Comparison of ENCODE assay signal across 13 cellular contexts in genomic region chr6:30770592-30770991, GRCh38. TPM values are rescaled to one million over a fixed set of nuclear protein-coding genes. Genes with fewer than 3 reads are reported as not detected.
DNase-seq lines count a peak whose midpoint lies in the region; ATAC-seq and TF ChIP-seq lines count a peak whose summit lies in the region.
"Had no signal": no experiment of that assay in that cellular context is flagged by ENCODE, and none has a peak within 500 bp of the region (broad histone marks: within the 10 kb centered on the region; RNA-seq: fewer than 3 reads in every experiment).

No MANE protein-coding gene starts in this region.

- no peak overlapping the region for H4K12ac ChIP-seq in trophoblast cell (ENCODE audit: low read depth, low read length)

- ATAC-seq in aorta (ENCODE audit: low FRiP score) (no peak), HG03442 (IDR thresholded peaks at IDR 0.05; ENCODE audit: unreplicated experiment) (no peak), HG03196 (IDR thresholded peaks at IDR 0.05; ENCODE audit: unreplicated experiment) (no peak)

- peak overlapping the region; percentile 81 for H2AK5ac ChIP-seq in trophoblast cell (ENCODE audit: low read length)

- peaks cover 48% of the 10 kb centered on the region for H3K79me1 ChIP-seq in trophoblast cell (ENCODE audit: low read length)

- H3K27ac ChIP-seq in HEK293 (ENCODE audit: extremely low read depth, low read depth, low read length) = no peak overlapping the region
- peak overlapping the region; percentile 91; the same call in 1 of the 2 replicates for H3K27ac ChIP-seq in SJCRH30
- H3K27ac ChIP-seq in trophoblast cell (ENCODE audit: low read depth, low read length) = peak overlapping the region; percentile 95
- no peak overlapping the region for H3K27ac ChIP-seq in aorta (ENCODE audit: low read depth in 1 of 2, low read length in 2 of 2)

- no peak overlapping the region for H2AFZ ChIP-seq in trophoblast cell (ENCODE audit: insufficient read depth, low read length, poor library complexity)

- H3K4me3 ChIP-seq in HEK293 (ENCODE audit: low read depth, low read length) (no peak overlapping the region), SJCRH30 (no peak overlapping the region), trophoblast cell (ENCODE audit: low read depth, low read length) (no peak overlapping the region), aorta (ENCODE audit: low read length in 2 of 2) (no peak overlapping the region)

- H3K79me2 ChIP-seq in trophoblast cell (ENCODE audit: control insufficient read depth, insufficient read depth, low read length, poor library complexity) = peaks cover 2% of the 10 kb centered on the region

- peak overlapping the region; percentile 64 for H2BK5ac ChIP-seq in trophoblast cell (ENCODE audit: low read depth, low read length, poor library complexity)

- H4K91ac ChIP-seq in trophoblast cell (ENCODE audit: low read depth, low read length) = peak overlapping the region; percentile 84

- H3K4me1 ChIP-seq in HEK293 (ENCODE audit: control insufficient read depth, insufficient read depth, low read length) (peaks cover 17% of the 10 kb centered on the region), SJCRH30 (peaks cover 29% of the 10 kb centered on the region), trophoblast cell (ENCODE audit: control insufficient read depth in 1 of 2, insufficient read depth in 2 of 2, low read length in 2 of 2) (peaks cover 30 to 41% of the 10 kb centered on the region in 2 experiments), aorta (ENCODE audit: control insufficient read depth in 1 of 2, insufficient read depth in 2 of 2, low read length in 2 of 2) (peaks cover 0 to 4% of the 10 kb centered on the region in 2 donors)

- intact Hi-C loops in dendritic cell treated with granulocyte-macrophage colony-stimulating factor and Interleukin-4, amounts not matched to agents 40 ng/mL and 50 ng/mL, for 4 days (cut with micrococcal nuclease) = no loop called here
- intact Hi-C loops in aorta (cut with DNase I) = no loop called here

- no peaks in the 10 kb centered on the region for H3K9me3 Mint-ChIP-seq in dendritic cell treated with granulocyte-macrophage colony-stimulating factor and Interleukin-4, amounts not matched to agents 40 ng/mL and 50 ng/mL, for 4 days

- peaks cover 73% of the 10 kb centered on the region for H3K4me1 Mint-ChIP-seq in dendritic cell treated with granulocyte-macrophage colony-stimulating factor and Interleukin-4, amounts not matched to agents 40 ng/mL and 50 ng/mL, for 4 days (ENCODE audit: low read depth)

- H3K14ac ChIP-seq in trophoblast cell (ENCODE audit: low read length) = peak overlapping the region; percentile 71

- no peak for TF ChIP-seq CTCF in HEK293 (tag by site-specific recombination; IDR thresholded peaks at IDR 0.05)

- H3K36me3 Mint-ChIP-seq in dendritic cell treated with granulocyte-macrophage colony-stimulating factor and Interleukin-4, amounts not matched to agents 40 ng/mL and 50 ng/mL, for 4 days (ENCODE audit: low read depth) = no peaks in the 10 kb centered on the region

- no CpG with 5 or more reads among the region's 3 CpGs for WGBS in trophoblast cell (ENCODE audit: extremely low coverage, insufficient coverage, insufficient read length)
- WGBS in aorta, 2 donors = 95 to 98% methylated on average over 3 of the region's 3 CpGs

- no peak overlapping the region for H3K4me2 ChIP-seq in trophoblast cell (ENCODE audit: low read length)

- H2BK12ac ChIP-seq in trophoblast cell (ENCODE audit: low read length) = peak overlapping the region; percentile 96

- peak overlapping the region; percentile 13 for H4K8ac ChIP-seq in trophoblast cell (ENCODE audit: low read depth, low read length)

- H3K36me3 ChIP-seq in HEK293 (ENCODE audit: control insufficient read depth in 2 of 2, insufficient read depth in 1 of 2, low read length in 2 of 2) (no peaks in the 10 kb centered on the region), SJCRH30 (no peaks in the 10 kb centered on the region), trophoblast cell (ENCODE audit: control insufficient read depth in 1 of 2, insufficient read depth in 2 of 2, low read length in 2 of 2) (no peaks in the 10 kb centered on the region), aorta (ENCODE audit: control insufficient read depth in 1 of 2, insufficient read depth in 2 of 2, low read length in 1 of 2) (no peaks in the 10 kb centered on the region)

- no peak overlapping the region for H3K4me3 Mint-ChIP-seq in dendritic cell treated with granulocyte-macrophage colony-stimulating factor and Interleukin-4, amounts not matched to agents 40 ng/mL and 50 ng/mL, for 4 days

- no peaks in the 10 kb centered on the region for H3K27me3 ChIP-seq in SJCRH30
- H3K27me3 ChIP-seq in trophoblast cell (ENCODE audit: insufficient read depth, low read length) = no peaks in the 10 kb centered on the region
- no peaks in the 10 kb centered on the region for H3K27me3 ChIP-seq in aorta (ENCODE audit: control insufficient read depth in 1 of 2, insufficient read depth in 2 of 2, low read length in 1 of 2)

- H3K9me3 ChIP-seq in HEK293 (ENCODE audit: control insufficient read depth, insufficient read depth, low read depth, low read length) (no peaks in the 10 kb centered on the region), SJCRH30 (replicated peaks) (no peaks in the 10 kb centered on the region), trophoblast cell (ENCODE audit: insufficient read depth, low read depth, low read length) (no peaks in the 10 kb centered on the region), aorta (ENCODE audit: control insufficient read depth, low read length) (no peaks in the 10 kb centered on the region)

- DNase-seq in SJCRH30 (no peak), trophoblast cell (no peak), aorta (no peak)
- DNase-seq: effector CD8-positive, alpha-beta T cell; GF-D8; kidney; NCI-H2107; NCI-H82; stimulated activated CD4-positive, alpha-beta T cell treated with anti-CD3 and anti-CD28 coated beads, Interleukin-4, amount 100 ng/mL, for 4 hours had no signal

- no peak overlapping the region for H3K18ac ChIP-seq in trophoblast cell (ENCODE audit: low read length)

- peak overlapping the region; percentile 32 for H3K4ac ChIP-seq in trophoblast cell (ENCODE audit: low read depth, low read length)

- H3K9ac ChIP-seq in trophoblast cell (ENCODE audit: low read length) = no peak overlapping the region

- CTCF ChIA-PET in HEK293 (lab: Yijun Ruan, JAX) = interaction anchor here (0.6 to 1.5 kb wide), 6 partner anchors 11 to 669 kb away, joined by 3 to 8 read pairs (median 3); no protein-coding TSS in a partner anchor

- peaks cover 7% of the 10 kb centered on the region for H3K27me3 Mint-ChIP-seq in dendritic cell treated with granulocyte-macrophage colony-stimulating factor and Interleukin-4, amounts not matched to agents 40 ng/mL and 50 ng/mL, for 4 days

- POLR2A ChIA-PET in HEK293 (lab: Yijun Ruan, JAX) = interaction anchor here (2.3 to 7.9 kb wide), 4 partner anchors 11 to 40 kb away, joined by 11 to 64 read pairs (median 41); partner anchors contain the start of gene IER3

- peak overlapping the region; percentile 84 for H2BK120ac ChIP-seq in trophoblast cell (ENCODE audit: insufficient read depth, low read length, poor library complexity)

- H3K27ac Mint-ChIP-seq in dendritic cell treated with granulocyte-macrophage colony-stimulating factor and Interleukin-4, amounts not matched to agents 40 ng/mL and 50 ng/mL, for 4 days = peak overlapping the region; percentile 25

- no peak overlapping the region for H3K23ac ChIP-seq in trophoblast cell (ENCODE audit: low read length)

TF ChIP-seq in HEK293, 187 proteins besides CTCF, POLR2A, EP300 and RAD21:
- no peak for TF ChIP-seq ZFP3 (tag by site-specific recombination; IDR thresholded peaks at IDR 0.05; ENCODE audit: low read depth)
- TF ChIP-seq ZNF510 (tag by site-specific recombination; IDR thresholded peaks at IDR 0.05; ENCODE audit: insufficient replicate concordance) = peak; percentile 33

RNA-seq across cellular contexts. Expression of gene IER3, which starts 26.2 kb away (rescaled TPM):
- total RNA-seq in SJCRH30 (2014; rRNA removed; shearing (Covaris generic)) = 19.9 and 22.1 TPM in 2 replicates
- 366 and 374 TPM in 2 replicates for polyA plus RNA-seq in trophoblast cell (2013)
- 10 to 100 TPM; 62.0 to 72.9 TPM for total RNA-seq in aorta
- polyA plus RNA-seq in aorta = 10 to 100 TPM; 17.8 to 88.8 TPM

RNA-seq across cellular contexts. Expression of gene FLOT1, which starts 28.1 kb away (rescaled TPM):
- total RNA-seq in SJCRH30 (2014; rRNA removed; shearing (Covaris generic)) = 87.4 and 92.2 TPM in 2 replicates
- polyA plus RNA-seq in trophoblast cell (2013) = 66.9 and 72.1 TPM in 2 replicates
- 100 to 1,000 TPM; 172 to 222 TPM for total RNA-seq in aorta
- polyA plus RNA-seq in aorta = 100 to 1,000 TPM; 153 to 213 TPM

RNA-seq across cellular contexts. Expression of gene TUBB, which starts 50.4 kb away (rescaled TPM):
- 1,652 and 1,704 TPM in 2 replicates for total RNA-seq in SJCRH30 (2014; rRNA removed; shearing (Covaris generic))
- 1,464 and 1,542 TPM in 2 replicates for polyA plus RNA-seq in trophoblast cell (2013)
- total RNA-seq in aorta = 100 to 1,000 TPM; 264 to 324 TPM
- 100 to 1,000 TPM in 1 of 2 donors, 10 to 100 TPM in 1; 99.5 to 189 TPM for polyA plus RNA-seq in aorta

RNA-seq across cellular contexts. Expression of gene MDC1, which starts 53.5 kb away (rescaled TPM):
- total RNA-seq in SJCRH30 (2014; rRNA removed; shearing (Covaris generic)) = 24.6 and 25.0 TPM in 2 replicates
- 29.1 and 32.3 TPM in 2 replicates for polyA plus RNA-seq in trophoblast cell (2013)
- total RNA-seq in aorta = 10 to 100 TPM; 31.4 to 33.3 TPM
- polyA plus RNA-seq in aorta = 10 to 100 TPM in 1 of 2 donors, 1 to 10 TPM in 1; 7.4 to 34.5 TPM

Comparison
In these comparisons a context has a peak if more than half of its experiments do, and no peak if none do; other contexts are left out.
1. H3K27ac ChIP-seq: peak in SJCRH30 (single experiment) and trophoblast cell (single experiment); none in HEK293 (single experiment) and aorta (0 of 2).